ENCODE assay signal across 13 cellular contexts in the genomic region with DNA sequence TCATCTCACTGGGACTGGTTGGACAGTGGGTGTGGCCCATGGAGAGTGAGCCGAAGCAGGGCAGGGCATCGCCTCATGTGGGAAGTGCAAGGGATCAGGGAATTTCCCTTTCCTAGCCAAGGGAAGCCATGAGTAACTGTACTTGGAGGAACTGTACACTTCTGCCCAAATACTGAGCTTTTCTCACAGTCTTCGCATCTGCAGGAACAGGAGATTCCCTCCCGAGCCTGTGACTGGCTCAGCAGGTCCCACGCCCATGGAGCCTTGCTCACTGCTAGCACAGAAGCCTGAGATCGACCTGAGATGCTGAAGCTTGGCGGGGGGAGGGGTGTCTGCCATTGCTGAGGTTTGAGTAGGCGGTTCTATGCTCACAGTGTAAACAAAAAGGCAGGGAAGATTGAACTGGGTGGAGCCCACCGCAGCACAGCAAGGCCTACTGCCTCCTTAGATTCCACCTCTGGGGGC. TPM values are rescaled to one million over a fixed set of nuclear protein-coding genes. Genes with fewer than 3 reads are reported as not detected.
DNase-seq lines count a peak whose midpoint lies in the region; ATAC-seq and TF ChIP-seq lines count a peak whose summit lies in the region.
"Had no signal": no experiment of that assay in that cellular context is flagged by ENCODE, and none has a peak within 500 bp of the region (broad histone marks: within the 10 kb centered on the region; RNA-seq: fewer than 3 reads in every experiment).

No MANE protein-coding gene starts in this region.

- H3K4me3 ChIP-seq in right cardiac atrium (ENCODE audit: low read length) (no peak overlapping the region), choroid plexus epithelial cell (ENCODE audit: low read depth, low read length) (no peak overlapping the region)

- ATAC-seq in right cardiac atrium (no peak), left cardiac atrium (no peak), HG03354 (IDR thresholded peaks at IDR 0.05; ENCODE audit: poor library complexity, severe bottlenecking, unreplicated experiment) (no peak)
- ATAC-seq: stimulated activated naive CD8-positive, alpha-beta T cell treated with anti-CD3 and anti-CD28 coated beads, Interleukin-15, amount 100 ng/mL, for 72 hours had no signal

- H3K9me3 ChIP-seq in right cardiac atrium (ENCODE audit: control insufficient read depth, low read length), result no peaks in the 10 kb centered on the region

- peak in 2 of 3 donors; percentile 15 to 28 for DNase-seq in right cardiac atrium
- DNase-seq in left cardiac atrium, result no peak
- DNase-seq in choroid plexus epithelial cell (ENCODE audit: low read depth), result peak; percentile 45
- no peak for DNase-seq in HPDE6-E6E7 (ENCODE audit: extremely low spot score)
- no peak for DNase-seq in anterior cingulate cortex (lab: John Stamatoyannopoulos, UW)
- DNase-seq: MV-4-11; NCI-H446; stimulated activated CD4-positive, alpha-beta T cell treated with anti-CD3 and anti-CD28 coated beads, Interleukin-1b, Interleukin-23, amount 100 ng/mL, for 48 hours; stimulated activated naive CD8-positive, alpha-beta T cell treated with anti-CD3 and anti-CD28 coated beads, Interleukin-15, amount 100 ng/mL, for 72 hours had no signal

- no peak for TF ChIP-seq CTCF in choroid plexus epithelial cell (conservative IDR thresholded peaks at IDR 0.05; ENCODE audit: low read depth, low read length)

- intact Hi-C loops in right cardiac atrium (cut with DNase I), result no loop called here
- intact Hi-C loops in left cardiac atrium (cut with DNase I), result no loop called here

- no peaks in the 10 kb centered on the region for H3K4me1 ChIP-seq in right cardiac atrium (ENCODE audit: control insufficient read depth, insufficient read depth, low read length)

- no peak overlapping the region for H3K27ac ChIP-seq in right cardiac atrium (ENCODE audit: low read length)

- 82% methylated on average over 9 of the region's 9 CpGs for WGBS in right cardiac atrium

- no peaks in the 10 kb centered on the region for H3K27me3 ChIP-seq in right cardiac atrium (ENCODE audit: control insufficient read depth, insufficient read depth)

RNA-seq across cellular contexts. Expression of gene CALHM5, which starts 10.4 kb away (rescaled TPM):
- total RNA-seq in right cardiac atrium (1 to 10 TPM; 2.0 to 2.8 (median 2.4) TPM), left cardiac atrium (1 to 10 TPM; 2.5 to 3.0 TPM)
- 1.2 TPM for polyA plus RNA-seq in right cardiac atrium

RNA-seq across cellular contexts. Expression of gene CALHM6, which starts 39.8 kb away (rescaled TPM):
- total RNA-seq in right cardiac atrium (1 to 10 TPM; 3.0 to 4.8 (median 3.8) TPM), left cardiac atrium (1 to 10 TPM; 2.3 to 3.9 TPM)
- polyA plus RNA-seq in right cardiac atrium, result 5.9 TPM

RNA-seq across cellular contexts. Expression of gene TRAPPC3L, which starts 44.5 kb away (rescaled TPM):
- total RNA-seq in right cardiac atrium (under 1 TPM; 0.20 to 0.32 (median 0.23) TPM), left cardiac atrium (under 1 TPM; 0.24 TPM)
- 0.18 TPM for polyA plus RNA-seq in right cardiac atrium

RNA-seq across cellular contexts. Expression of gene CALHM4, which starts 52.5 kb away (rescaled TPM):
- total RNA-seq in right cardiac atrium (under 1 TPM in 1 of 4 donors, not detected in 3; 0.26 TPM), left cardiac atrium (not detected)
- 0.20 TPM for polyA plus RNA-seq in right cardiac atrium
- total RNA-seq: frontal cortex, liver, omental fat pad had no signal
- polyA plus RNA-seq: liver had no signal

Comparison
In these comparisons a context has a peak if more than half of its experiments do, and no peak if none do; other contexts are left out.
1. DNase-seq: peak in right cardiac atrium (2 of 3) and choroid plexus epithelial cell (single experiment); none in left cardiac atrium (single experiment), HPDE6-E6E7 (single experiment) and anterior cingulate cortex (0 of 58).